1 cellular context compared by ENCODE assay signal in the genomic region with DNA sequence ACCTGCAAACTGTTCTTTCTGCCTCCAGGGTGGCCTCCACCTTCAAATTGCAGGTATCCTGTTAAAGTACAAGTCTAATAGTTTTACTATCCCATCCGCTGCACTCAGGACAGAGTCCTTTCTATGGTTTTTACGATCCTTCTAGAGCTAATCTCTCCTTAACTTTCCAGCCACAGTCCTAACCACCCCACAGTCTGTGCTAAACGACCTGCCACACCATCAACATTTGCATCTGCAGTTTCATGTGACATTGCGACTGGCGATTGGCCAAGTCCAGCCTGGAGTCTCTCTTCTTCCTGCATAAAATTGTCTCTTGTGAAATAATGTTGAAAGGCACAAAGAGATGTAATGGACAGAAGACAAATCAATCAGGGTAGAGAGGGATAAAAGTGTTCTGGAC.
TF ChIP-seq lines count a peak whose summit lies in the region.

No MANE protein-coding gene starts in this region.

TF ChIP-seq in GM12878, 131 proteins besides CTCF, POLR2A, EP300 and RAD21:
- no peak for TF ChIP-seq STAT1 (conservative IDR thresholded peaks at IDR 0.05)
- no peak for TF ChIP-seq ZBED1 (IDR thresholded peaks at IDR 0.05; ENCODE audit: borderline replicate concordance)
- TF ChIP-seq NFIC (IDR thresholded peaks at IDR 0.05; ENCODE audit: low read depth, low read length), result no peak
- TF ChIP-seq SRF (IDR thresholded peaks at IDR 0.05; ENCODE audit: low read depth in 2 of 2, low read length in 2 of 2), result no peak
- TF ChIP-seq NRF1 (conservative IDR thresholded peaks at IDR 0.05; ENCODE audit: low read depth, low read length), result no peak
- TF ChIP-seq, protein P1, sequence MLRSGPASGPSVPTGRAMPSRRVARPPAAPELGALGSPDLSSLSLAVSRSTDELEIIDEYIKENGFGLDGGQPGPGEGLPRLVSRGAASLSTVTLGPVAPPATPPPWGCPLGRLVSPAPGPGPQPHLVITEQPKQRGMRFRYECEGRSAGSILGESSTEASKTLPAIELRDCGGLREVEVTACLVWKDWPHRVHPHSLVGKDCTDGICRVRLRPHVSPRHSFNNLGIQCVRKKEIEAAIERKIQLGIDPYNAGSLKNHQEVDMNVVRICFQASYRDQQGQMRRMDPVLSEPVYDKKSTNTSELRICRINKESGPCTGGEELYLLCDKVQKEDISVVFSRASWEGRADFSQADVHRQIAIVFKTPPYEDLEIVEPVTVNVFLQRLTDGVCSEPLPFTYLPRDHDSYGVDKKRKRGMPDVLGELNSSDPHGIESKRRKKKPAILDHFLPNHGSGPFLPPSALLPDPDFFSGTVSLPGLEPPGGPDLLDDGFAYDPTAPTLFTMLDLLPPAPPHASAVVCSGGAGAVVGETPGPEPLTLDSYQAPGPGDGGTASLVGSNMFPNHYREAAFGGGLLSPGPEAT (IDR thresholded peaks at IDR 0.05; ENCODE audit: low read depth), result no peak
